Comparison of ENCODE assay signal across 25 cellular contexts in the genomic region with DNA sequence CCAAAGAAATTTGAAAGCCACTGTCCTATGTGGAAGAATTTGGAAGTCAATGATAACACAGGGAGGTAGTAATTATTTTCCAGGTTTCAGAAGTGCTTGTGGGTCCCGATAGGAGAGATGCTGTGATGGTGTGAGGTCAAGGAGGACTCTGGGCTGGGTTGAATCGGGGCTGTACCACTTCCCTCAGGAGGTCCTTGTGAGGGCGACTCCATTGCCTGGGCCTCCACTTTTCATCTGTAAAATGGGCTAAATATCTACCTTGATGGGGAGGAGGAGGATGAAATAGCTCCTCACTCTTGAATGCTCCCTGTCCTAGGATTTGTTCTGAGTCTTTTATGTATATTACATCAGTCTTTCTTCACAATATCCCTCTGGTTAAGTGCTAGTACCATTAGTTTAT. TPM values are rescaled to one million over a fixed set of nuclear protein-coding genes. Genes with fewer than 3 reads are reported as not detected.
DNase-seq lines count a peak whose midpoint lies in the region; TF ChIP-seq lines count a peak whose summit lies in the region.
"Had no signal": no experiment of that assay in that cellular context is flagged by ENCODE, and none has a peak within 500 bp of the region (broad histone marks: within the 10 kb centered on the region; RNA-seq: fewer than 3 reads in every experiment).

No MANE protein-coding gene starts in this region.

- H3K4me1 ChIP-seq in neural progenitor cell = peaks cover 7% of the 10 kb centered on the region

- no peak overlapping the region for H3K4me3 ChIP-seq in SK-N-MC
- H3K4me3 ChIP-seq in neural progenitor cell = no peak overlapping the region
- H3K4me3 ChIP-seq: BLaER1, GM12878 had no signal

- no peaks in the 10 kb centered on the region for H3K27me3 ChIP-seq in neural progenitor cell
- H3K27me3 ChIP-seq: BE2C, BLaER1 had no signal

- H3K36me3 Mint-ChIP-seq in chondrocyte (ENCODE audit: low read depth) = no peaks in the 10 kb centered on the region
- H3K36me3 Mint-ChIP-seq in neural progenitor cell = no peaks in the 10 kb centered on the region
- H3K36me3 Mint-ChIP-seq: CD14-positive monocyte; CD4-positive, alpha-beta memory T cell; CD4-positive, CD25-positive, alpha-beta regulatory T cell; CD8-positive, alpha-beta memory T cell had no signal

- H3K79me2 ChIP-seq in neural progenitor cell (ENCODE audit: low read depth) = no peaks in the 10 kb centered on the region

- DNase-seq in SK-N-MC (ENCODE audit: low read depth, low spot score) (no peak), chondrocyte (ENCODE audit: low spot score) (peak; percentile 27), neural progenitor cell (ENCODE audit: low spot score) (no peak), mesenteric fat pad (ENCODE audit: low spot score) (no peak), posterior vena cava (ENCODE audit: low spot score) (no peak)
- no peak for DNase-seq in stimulated activated CD4-positive, alpha-beta T cell treated with anti-CD3 and anti-CD28 coated beads, Interleukin-4, amount 100 ng/mL, for 4 hours
- DNase-seq: 8988T; ACHN; BE2C; C1 segment of cervical spinal cord; CD4-positive, alpha-beta memory T cell; CD4-positive, CD25-positive, alpha-beta regulatory T cell; CD8-positive, alpha-beta memory T cell; COR-L47; DMS 273 treated with DMSO at 0.1 percent for 48 hours; DMS153; DMS53; DMS79; DND-41; EL; GDM1 had no signal

- H3K4me1 Mint-ChIP-seq in chondrocyte (ENCODE audit: low read depth) (no peaks in the 10 kb centered on the region), neural progenitor cell (peaks cover 15% of the 10 kb centered on the region)
- H3K4me1 Mint-ChIP-seq: CD4-positive, alpha-beta memory T cell; CD8-positive, alpha-beta memory T cell had no signal

- H3K36me3 ChIP-seq in SK-N-MC (ENCODE audit: insufficient read depth, low read length) (no peaks in the 10 kb centered on the region), neural progenitor cell (no peaks in the 10 kb centered on the region)
- H3K36me3 ChIP-seq: BE2C, BLaER1 had no signal

- H3K27ac Mint-ChIP-seq in chondrocyte (ENCODE audit: unreplicated experiment) = no peak overlapping the region
- H3K27ac Mint-ChIP-seq in neural progenitor cell = no peak overlapping the region
- H3K27ac Mint-ChIP-seq: CD14-positive monocyte; CD4-positive, alpha-beta memory T cell; CD4-positive, CD25-positive, alpha-beta regulatory T cell had no signal

- H3K9ac ChIP-seq in SK-N-MC (ENCODE audit: insufficient read length) (peak overlapping the region; percentile 69), neural progenitor cell (no peak overlapping the region)
- H3K9ac ChIP-seq: BLaER1 had no signal

- H3K27me3 Mint-ChIP-seq in chondrocyte (ENCODE audit: low read depth) (peaks cover 3% of the 10 kb centered on the region), neural progenitor cell (ENCODE audit: insufficient read depth, low read depth) (peaks cover 7% of the 10 kb centered on the region)
- H3K27me3 Mint-ChIP-seq: CD4-positive, alpha-beta memory T cell had no signal

- H3K9me3 Mint-ChIP-seq in chondrocyte (ENCODE audit: low read depth) = no peaks in the 10 kb centered on the region
- no peaks in the 10 kb centered on the region for H3K9me3 Mint-ChIP-seq in neural progenitor cell

- TF ChIP-seq CTCF in chondrocyte (IDR thresholded peaks at IDR 0.05) = no peak
- TF ChIP-seq CTCF in neural progenitor cell (IDR thresholded peaks at IDR 0.05) = no peak

- no peak overlapping the region for H3K4me2 ChIP-seq in neural progenitor cell
- H3K4me2 ChIP-seq: BLaER1 had no signal

- H2AFZ ChIP-seq in neural progenitor cell (replicated peaks) = no peak overlapping the region

- intact Hi-C loops in posterior vena cava (cut with DNase I) = loop anchor here in 1 of 2 donors (1.0 kb wide), 1 partner anchor 23 kb away; no protein-coding TSS in a partner anchor

- no peaks in the 10 kb centered on the region for H3F3A ChIP-seq in neural progenitor cell (ENCODE audit: low read depth)

- H3K27ac ChIP-seq in SK-N-MC = peak overlapping the region; percentile 82; the same call in 1 of the 2 replicates
- H3K27ac ChIP-seq in neural progenitor cell = no peak overlapping the region
- H3K27ac ChIP-seq: BLaER1 had no signal

- H3K9me3 ChIP-seq in SK-N-MC (ENCODE audit: low read depth, low read length) (no peaks in the 10 kb centered on the region), neural progenitor cell (ENCODE audit: low read depth) (no peaks in the 10 kb centered on the region)
- H3K9me3 ChIP-seq: BE2C had no signal

- no peaks in the 10 kb centered on the region for H4K20me1 ChIP-seq in neural progenitor cell (ENCODE audit: low read depth)
- H4K20me1 ChIP-seq: BLaER1 had no signal

- no peak overlapping the region for H3K4me3 Mint-ChIP-seq in chondrocyte (ENCODE audit: unreplicated experiment)
- H3K4me3 Mint-ChIP-seq in neural progenitor cell = peak overlapping the region; percentile 16
- H3K4me3 Mint-ChIP-seq: CD14-positive monocyte; CD4-positive, alpha-beta memory T cell; CD4-positive, CD25-positive, alpha-beta regulatory T cell; CD8-positive, alpha-beta memory T cell had no signal

RNA-seq across cellular contexts. Expression of a gene that starts 59.0 kb away (rescaled TPM):
- 0.37 to 0.64 TPM (median 0.39 TPM) in 3 replicates for total RNA-seq in chondrocyte
- 0.22 TPM in 1 of 2 replicates, not detected in the other for total RNA-seq in neural progenitor cell (ENCODE audit: low replicate concordance)
- total RNA-seq in mesenteric fat pad = 0.93 TPM
- total RNA-seq in posterior vena cava = under 1 TPM in 1 of 2 donors, not detected in 1; 0.67 TPM
- total RNA-seq: G401 had no signal
